In the genomic region with DNA sequence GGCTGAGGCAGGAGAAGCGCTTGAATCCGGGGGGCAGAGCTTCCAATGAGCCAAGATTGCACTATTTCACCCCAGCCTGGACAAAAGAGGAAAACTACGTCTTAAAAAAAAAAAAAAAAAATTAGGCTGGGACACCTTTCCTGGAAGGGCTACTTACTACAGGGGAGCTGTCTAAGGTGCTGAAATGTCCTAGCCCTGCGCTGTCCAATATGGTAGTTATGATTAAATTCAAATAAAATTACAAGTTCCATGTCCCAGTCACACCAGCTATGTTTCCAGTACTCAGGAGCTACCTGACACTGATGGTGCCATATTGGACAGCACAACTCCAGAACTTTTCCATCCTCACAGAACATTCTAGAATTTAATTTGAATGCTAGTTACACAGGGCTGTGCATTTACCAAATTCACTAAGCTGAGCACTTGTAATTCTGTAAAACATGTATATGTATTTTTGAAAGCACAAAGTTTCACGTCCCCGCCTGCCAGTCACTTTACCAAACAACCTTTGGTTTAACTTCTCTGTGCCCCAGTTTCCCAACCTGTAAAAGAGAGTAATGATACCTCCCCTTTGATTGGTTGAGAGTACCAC, we compare ENCODE assay signal across 13 cellular contexts. TPM values are rescaled to one million over a fixed set of nuclear protein-coding genes. Genes with fewer than 3 reads are reported as not detected.
DNase-seq lines count a peak whose midpoint lies in the region; ATAC-seq and TF ChIP-seq lines count a peak whose summit lies in the region.
"Had no signal": no experiment of that assay in that cellular context is flagged by ENCODE, and none has a peak within 500 bp of the region (broad histone marks: within the 10 kb centered on the region; RNA-seq: fewer than 3 reads in every experiment).

No MANE protein-coding gene starts in this region.

- no peak overlapping the region for H3K4me2 ChIP-seq in HCT116 (ENCODE audit: low read length)

- ATAC-seq in HCT116 (0 out of 2 replicates have a peak, but pooled peaks have one; percentile 46), HG02623 (IDR thresholded peaks at IDR 0.05; ENCODE audit: unreplicated experiment) (no peak)

- peaks cover 21% of the 10 kb centered on the region for H3K36me3 ChIP-seq in A673 (ENCODE audit: insufficient read depth, low read length, poor library complexity, severe bottlenecking)
- H3K36me3 ChIP-seq in HCT116 (ENCODE audit: control insufficient read depth in 1 of 2, insufficient read depth in 2 of 2, low read length in 2 of 2) = peaks cover 16 to 22% of the 10 kb centered on the region in 2 experiments
- H3K36me3 ChIP-seq in SK-N-MC (ENCODE audit: insufficient read depth, low read length) = peaks cover 23% of the 10 kb centered on the region

- no peaks in the 10 kb centered on the region; the same call in 1 of the 2 replicates for H4K20me1 ChIP-seq in HCT116 (ENCODE audit: insufficient read depth)

- CTCF ChIA-PET in A673 (lab: Charles Lee) (no interaction called here), HCT116 (lab: Charles Lee) (no interaction called here)

- TF ChIP-seq POLR2A in HCT116 (IDR thresholded peaks at IDR 0.05; ENCODE audit: borderline replicate concordance, extremely low read depth, insufficient read depth, insufficient read length) = no peak

- BruUV-seq in A673 (replicated peaks; lab: Mats Ljungman, UMichigan) (no TSS peak), HCT116 (replicated peaks; lab: Mats Ljungman, UMichigan) (no TSS peak)

- TF ChIP-seq CTCF in A673 (conservative IDR thresholded peaks at IDR 0.05; ENCODE audit: low read depth, low read length) (no peak), HCT116 (IDR thresholded peaks at IDR 0.05 in 2 of 3, conservative IDR thresholded peaks at IDR 0.05 in 1 of 3; ENCODE audit: borderline replicate concordance in 1 of 3, insufficient read depth in 1 of 3, low read depth in 2 of 3, low read length in 2 of 3) (no peak), fibroblast of mammary gland (conservative IDR thresholded peaks at IDR 0.05; ENCODE audit: control insufficient read depth, insufficient read depth, low read depth, low read length) (no peak)

- no peaks in the 10 kb centered on the region for H3K9me2 ChIP-seq in HCT116 (ENCODE audit: insufficient read depth)

- POLR2A ChIA-PET in A673 (lab: Charles Lee; ENCODE audit: low non-redundant PET) = interaction anchor here (0.5 to 0.6 kb wide), 2 partner anchors 11 to 32 kb away, joined by 8 to 11 read pairs; no protein-coding TSS in a partner anchor
- POLR2A ChIA-PET in HCT116 (lab: Charles Lee) = no interaction called here

- intact Hi-C loops in A673 (cut with micrococcal nuclease; ENCODE audit: unreplicated experiment) (no loop called here), HCT116 (cut with micrococcal nuclease) (no loop called here)

- H3K4me3 ChIP-seq in A673 (ENCODE audit: low read depth, low read length, poor library complexity, severe bottlenecking) (no peak overlapping the region), HCT116 (replicated peaks in 1 of 2; ENCODE audit: low read depth in 1 of 2, low read length in 2 of 2) (no peak overlapping the region), SK-N-MC (no peak overlapping the region), fibroblast of mammary gland (ENCODE audit: control insufficient read depth, low read depth, low read length) (no peak overlapping the region)
- H3K4me3 ChIP-seq: lung had no signal

- no peaks in the 10 kb centered on the region for H3K4me1 ChIP-seq in A673 (ENCODE audit: insufficient read depth, low read length, poor library complexity, severe bottlenecking)
- H3K4me1 ChIP-seq in HCT116 (ENCODE audit: control insufficient read depth in 1 of 2, insufficient read depth in 2 of 2, low read length in 2 of 2) = no peaks in the 10 kb centered on the region
- H3K4me1 ChIP-seq: Caco-2 had no signal

- TF ChIP-seq RAD21 in HCT116 (IDR thresholded peaks at IDR 0.05; ENCODE audit: low read depth) = no peak

- no peaks in the 10 kb centered on the region for H3K79me2 ChIP-seq in HCT116 (ENCODE audit: insufficient read depth, low read length)

- H3K9ac ChIP-seq in HCT116 (ENCODE audit: low read length) = no peak overlapping the region
- no peak overlapping the region for H3K9ac ChIP-seq in SK-N-MC (ENCODE audit: insufficient read length)

- H3K27ac ChIP-seq in A673 (ENCODE audit: low read depth, low read length, poor library complexity, severe bottlenecking) = no peak overlapping the region
- no peak overlapping the region for H3K27ac ChIP-seq in HCT116 (ENCODE audit: low read depth, low read length)
- no peak overlapping the region for H3K27ac ChIP-seq in SK-N-MC
- H3K27ac ChIP-seq in substantia nigra (ENCODE audit: low read depth, low read length, poor library complexity, severe bottlenecking) = no peak overlapping the region

- H3K9me3 ChIP-seq in A673 (ENCODE audit: low read depth, low read length, poor library complexity, severe bottlenecking) (no peaks in the 10 kb centered on the region), HCT116 (ENCODE audit: control insufficient read depth in 1 of 2, insufficient read depth in 1 of 2, low read depth in 1 of 2, low read length in 2 of 2) (peaks cover 0 to 4% of the 10 kb centered on the region in 2 experiments; a peak in 1 of 4 replicates), SK-N-MC (ENCODE audit: low read depth, low read length) (no peaks in the 10 kb centered on the region)
- H3K9me3 ChIP-seq: Caco-2 had no signal

- DNase-seq in A673 (ENCODE audit: low spot score) (peak; percentile 33), HCT116 (ENCODE audit: low read depth, low spot score) (no peak), SK-N-MC (ENCODE audit: low read depth, low spot score) (peak; percentile 34), fibroblast of mammary gland (ENCODE audit: low read depth) (peak; percentile 54), substantia nigra (lab: John Stamatoyannopoulos, UW) (no peak), NCI-H187 (lab: John Stamatoyannopoulos, UW) (no peak)
- no peak for DNase-seq in stimulated activated CD4-positive, alpha-beta T cell treated with anti-CD3 and anti-CD28 coated beads, Interleukin-2, amount 100 ng/mL, for 24 hours
- DNase-seq: H7; NCI-H2107; stimulated activated CD8-positive, alpha-beta memory T cell treated with anti-CD3 and anti-CD28 coated beads, Interleukin-4, amount 100 ng/mL, for 48 hours had no signal

- RAD21 ChIA-PET in HCT116 (lab: Charles Lee; ENCODE audit: low non-redundant PET in 1 of 2, low total read pairs in 2 of 2, uncharacterized antibody in 2 of 2, unreplicated experiment in 2 of 2) = no interaction called here

- H2AFZ ChIP-seq in HCT116 (ENCODE audit: low read depth, low read length, poor library complexity, severe bottlenecking) = no peak overlapping the region

- H3K27me3 ChIP-seq in A673 (replicated peaks; ENCODE audit: insufficient read depth, low read depth, low read length, poor library complexity) (no peaks in the 10 kb centered on the region), HCT116 (ENCODE audit: insufficient read depth, low read length) (no peaks in the 10 kb centered on the region)

TF ChIP-seq in HCT116, 20 proteins besides CTCF, POLR2A, EP300 and RAD21:
- TF ChIP-seq, protein P1, sequence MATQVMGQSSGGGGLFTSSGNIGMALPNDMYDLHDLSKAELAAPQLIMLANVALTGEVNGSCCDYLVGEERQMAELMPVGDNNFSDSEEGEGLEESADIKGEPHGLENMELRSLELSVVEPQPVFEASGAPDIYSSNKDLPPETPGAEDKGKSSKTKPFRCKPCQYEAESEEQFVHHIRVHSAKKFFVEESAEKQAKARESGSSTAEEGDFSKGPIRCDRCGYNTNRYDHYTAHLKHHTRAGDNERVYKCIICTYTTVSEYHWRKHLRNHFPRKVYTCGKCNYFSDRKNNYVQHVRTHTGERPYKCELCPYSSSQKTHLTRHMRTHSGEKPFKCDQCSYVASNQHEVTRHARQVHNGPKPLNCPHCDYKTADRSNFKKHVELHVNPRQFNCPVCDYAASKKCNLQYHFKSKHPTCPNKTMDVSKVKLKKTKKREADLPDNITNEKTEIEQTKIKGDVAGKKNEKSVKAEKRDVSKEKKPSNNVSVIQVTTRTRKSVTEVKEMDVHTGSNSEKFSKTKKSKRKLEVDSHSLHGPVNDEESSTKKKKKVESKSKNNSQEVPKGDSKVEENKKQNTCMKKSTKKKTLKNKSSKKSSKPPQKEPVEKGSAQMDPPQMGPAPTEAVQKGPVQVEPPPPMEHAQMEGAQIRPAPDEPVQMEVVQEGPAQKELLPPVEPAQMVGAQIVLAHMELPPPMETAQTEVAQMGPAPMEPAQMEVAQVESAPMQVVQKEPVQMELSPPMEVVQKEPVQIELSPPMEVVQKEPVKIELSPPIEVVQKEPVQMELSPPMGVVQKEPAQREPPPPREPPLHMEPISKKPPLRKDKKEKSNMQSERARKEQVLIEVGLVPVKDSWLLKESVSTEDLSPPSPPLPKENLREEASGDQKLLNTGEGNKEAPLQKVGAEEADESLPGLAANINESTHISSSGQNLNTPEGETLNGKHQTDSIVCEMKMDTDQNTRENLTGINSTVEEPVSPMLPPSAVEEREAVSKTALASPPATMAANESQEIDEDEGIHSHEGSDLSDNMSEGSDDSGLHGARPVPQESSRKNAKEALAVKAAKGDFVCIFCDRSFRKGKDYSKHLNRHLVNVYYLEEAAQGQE (IDR thresholded peaks at IDR 0.05; ENCODE audit: low read depth) = peak; percentile 83
- TF ChIP-seq ZBTB33 (IDR thresholded peaks at IDR 0.05; ENCODE audit: extremely low read depth, insufficient replicate concordance, low read length) = no peak
TF ChIP-seq in HCT116: peak in this region for 1.

RNA-seq across cellular contexts. Expression of gene ZSCAN22, which starts 9.2 kb away (rescaled TPM):
- total RNA-seq in A673 (2021) (3.2 and 4.2 TPM in 2 replicates), HCT116 (2021; ENCODE audit: unreplicated experiment) (4.6 TPM)
- polyA plus RNA-seq in HCT116 (2012) = 2.4 and 2.9 TPM in 2 replicates

RNA-seq across cellular contexts. Expression of gene ERVK3-1, which starts 12.4 kb away (rescaled TPM):
- total RNA-seq in A673 (2021) = 57.8 and 77.1 TPM in 2 replicates
- 28.1 TPM for total RNA-seq in HCT116 (2021; ENCODE audit: unreplicated experiment)
- 26.7 and 29.6 TPM in 2 replicates for polyA plus RNA-seq in HCT116 (2012)

RNA-seq across cellular contexts. Expression of gene A1BG, which starts 35.7 kb away (rescaled TPM):
- total RNA-seq in A673 (2021) = 15.2 and 18.2 TPM in 2 replicates
- 1.2 TPM for total RNA-seq in HCT116 (2021; ENCODE audit: unreplicated experiment)
- polyA plus RNA-seq in HCT116 (2012) = 0.25 and 0.62 TPM in 2 replicates

RNA-seq across cellular contexts. Expression of gene ZNF8, which starts 38.8 kb away (rescaled TPM):
- total RNA-seq in A673 (2021) = 11.9 and 12.5 TPM in 2 replicates
- 6.4 TPM for total RNA-seq in HCT116 (2021; ENCODE audit: unreplicated experiment)
- 2.6 and 3.4 TPM in 2 replicates for polyA plus RNA-seq in HCT116 (2012)

RNA-seq across cellular contexts. Expression of gene ZNF497, which starts 45.0 kb away (rescaled TPM):
- total RNA-seq in A673 (2021) (2.6 and 3.4 TPM in 2 replicates), HCT116 (2021; ENCODE audit: unreplicated experiment) (5.1 TPM)
- 2.1 and 2.2 TPM in 2 replicates for polyA plus RNA-seq in HCT116 (2012)

Comparison
In these comparisons a context has a peak if more than half of its experiments do, and no peak if none do; other contexts are left out.
1. DNase-seq: peak in A673 (single experiment), SK-N-MC (single experiment) and fibroblast of mammary gland (single experiment); none in HCT116 (single experiment), substantia nigra (0 of 49), NCI-H187 (0 of 2) and stimulated activated CD4-positive, alpha-beta T cell treated with anti-CD3 and anti-CD28 coated beads, Interleukin-2, amount 100 ng/mL, for 24 hours (0 of 2).